1 cellular context compared by ENCODE assay signal in genomic region chr3:51384145-51384729, GRCh38.
TF ChIP-seq lines count a peak whose summit lies in the region.

No MANE protein-coding gene starts in this region.

TF ChIP-seq in HEK293, 187 proteins besides CTCF, POLR2A, EP300 and RAD21 (continued from another document):
- TF ChIP-seq ZNF398 (tag by site-specific recombination; IDR thresholded peaks at IDR 0.05) = peak; percentile 29
- no peak for TF ChIP-seq GLI4 (tag by site-specific recombination; IDR thresholded peaks at IDR 0.05)
- TF ChIP-seq ZBTB10 (tag by site-specific recombination; IDR thresholded peaks at IDR 0.05) = no peak
- TF ChIP-seq ZNF335 (tag by site-specific recombination; conservative IDR thresholded peaks at IDR 0.05) = peak; percentile 85
- TF ChIP-seq SP7 (tag by site-specific recombination; IDR thresholded peaks at IDR 0.05) = 0 out of 2 replicates have a peak, but pooled peaks have one; percentile 18
- TF ChIP-seq KLF7 (tag by site-specific recombination; IDR thresholded peaks at IDR 0.05; ENCODE audit: borderline replicate concordance) = no peak
- TF ChIP-seq ZNF169 (tag by site-specific recombination; IDR thresholded peaks at IDR 0.05) = no peak
- no peak for TF ChIP-seq ZNF645 (tag by site-specific recombination; IDR thresholded peaks at IDR 0.05)
